ENCODE assay signal across 11 cellular contexts in genomic region chrX:154727418-154728323, GRCh38. TPM values are rescaled to one million over a fixed set of nuclear protein-coding genes. Genes with fewer than 3 reads are reported as not detected.
DNase-seq lines count a peak whose midpoint lies in the region; ATAC-seq, FAIRE-seq and TF ChIP-seq lines count a peak whose summit lies in the region.
"Had no signal": no experiment of that assay in that cellular context is flagged by ENCODE, and none has a peak within 500 bp of the region (broad histone marks: within the 10 kb centered on the region; RNA-seq: fewer than 3 reads in every experiment).

No MANE protein-coding gene starts in this region.

- H3K9me3 ChIP-seq in adrenal gland (replicated peaks in 1 of 3), result no peaks in the 10 kb centered on the region
- no peaks in the 10 kb centered on the region for H3K9me3 ChIP-seq in left ventricle myocardium inferior (replicated peaks)
- no peaks in the 10 kb centered on the region for H3K9me3 ChIP-seq in gastrocnemius medialis

- H3K27me3 ChIP-seq in adrenal gland, result no peaks in the 10 kb centered on the region
- H3K27me3 ChIP-seq in left ventricle myocardium inferior (ENCODE audit: low read depth), result no peaks in the 10 kb centered on the region
- no peaks in the 10 kb centered on the region for H3K27me3 ChIP-seq in gastrocnemius medialis
- H3K27me3 ChIP-seq: cardiac muscle cell had no signal

- no peak for TF ChIP-seq POLR2A in GM12892 (IDR thresholded peaks at IDR 0.05; ENCODE audit: low read depth, low read length)
- no peak for TF ChIP-seq POLR2A in adrenal gland (IDR thresholded peaks at IDR 0.05)
- TF ChIP-seq POLR2A in gastrocnemius medialis (IDR thresholded peaks at IDR 0.05), result no peak

- ATAC-seq in gastrocnemius medialis, result peak; percentile 63 to 68
- no peak for ATAC-seq in HG02571 (IDR thresholded peaks at IDR 0.05; ENCODE audit: unreplicated experiment)
- no peak for ATAC-seq in GM21423 (IDR thresholded peaks at IDR 0.05; ENCODE audit: unreplicated experiment)
- ATAC-seq: activated CD4-positive, CD25-positive, alpha-beta regulatory T cell treated with anti-CD3 and anti-CD28 coated beads, Interleukin-2, amount 50 U/mL, for 24 hours had no signal

- H3K36me3 ChIP-seq in adrenal gland (replicated peaks in 1 of 2) (no peaks in the 10 kb centered on the region), left ventricle myocardium inferior (no peaks in the 10 kb centered on the region), gastrocnemius medialis (no peaks in the 10 kb centered on the region)
- H3K36me3 ChIP-seq: cardiac muscle cell had no signal

- FAIRE-seq in GM12892 (lab: Jason Lieb, UNC), result peak; percentile 75

- 44 to 70% (median 60%) methylated on average over 5 to 6 of the region's 6 CpGs for WGBS in adrenal gland, 4 donors

- DNase-seq in GM12892 (ENCODE audit: insufficient read length) (no peak), adrenal gland (peak in 5 of 7 donors; percentile 41 to 73 (median 53)), left ventricle myocardium inferior (peak; percentile 57), gastrocnemius medialis (no peak), OCI-M2 (lab: John Stamatoyannopoulos, UW; ENCODE audit: unreplicated experiment) (no peak)
- no peak for DNase-seq in stimulated activated CD4-positive, alpha-beta T cell treated with anti-CD3 and anti-CD28 coated beads, Interleukin-2, amount 100 ng/mL, for 48 hours
- DNase-seq: NCI-H510A had no signal

- in situ Hi-C loops in gastrocnemius medialis (cut with MboI; ENCODE audit: low sequenced_read_pairs in 4 of 4), result no loop called here

- H3K27ac ChIP-seq in adrenal gland, result peak overlapping the region in 3 of 5 donors; percentile 17 to 69 (median 31)
- peak overlapping the region; percentile 89 for H3K27ac ChIP-seq in left ventricle myocardium inferior (replicated peaks)
- peak overlapping the region; percentile 60 to 70 (median 65) for H3K27ac ChIP-seq in gastrocnemius medialis
- H3K27ac ChIP-seq: cardiac muscle cell had no signal

- H3K4me3 ChIP-seq in adrenal gland (no peak overlapping the region), left ventricle myocardium inferior (no peak overlapping the region), gastrocnemius medialis (no peak overlapping the region)
- H3K4me3 ChIP-seq: cardiac muscle cell had no signal

- intact Hi-C loops in adrenal gland (cut with DNase I), result no loop called here
- intact Hi-C loops in left ventricle myocardium inferior (cut with micrococcal nuclease), result no loop called here
- intact Hi-C loops in gastrocnemius medialis (cut with DNase I; ENCODE audit: low total_unique reads), result no loop called here

- TF ChIP-seq CTCF in adrenal gland (IDR thresholded peaks at IDR 0.05), result no peak
- TF ChIP-seq CTCF in left ventricle myocardium inferior (IDR thresholded peaks at IDR 0.05; ENCODE audit: borderline replicate concordance), result no peak
- no peak for TF ChIP-seq CTCF in gastrocnemius medialis (IDR thresholded peaks at IDR 0.05 in 4 of 5, conservative IDR thresholded peaks at IDR 0.05 in 1 of 5)

- H3K4me1 ChIP-seq in adrenal gland (replicated peaks in 1 of 2) (peaks cover 13 to 41% of the 10 kb centered on the region in 2 donors), left ventricle myocardium inferior (peaks cover 96% of the 10 kb centered on the region), gastrocnemius medialis (peaks cover 41% of the 10 kb centered on the region in 2 donors)

RNA-seq across cellular contexts. Expression of gene GAB3, which starts 23.2 kb away (rescaled TPM):
- 1.4 TPM for polyA plus RNA-seq in GM12892 (2012; ENCODE audit: missing spikeins)
- 10 to 100 TPM in 1 of 8 donors, 1 to 10 TPM in 7; 4.0 to 11.8 (median 5.7) TPM for total RNA-seq in adrenal gland
- 1 to 10 TPM; 2.6 to 8.2 (median 3.5) TPM for polyA plus RNA-seq in adrenal gland
- total RNA-seq in left ventricle myocardium inferior, result 14.8 TPM
- 1 to 10 TPM in 3 of 4 donors, under 1 TPM in 1; 0.92 to 2.2 (median 1.1) TPM for total RNA-seq in gastrocnemius medialis
- polyA plus RNA-seq: cardiac muscle cell had no signal

RNA-seq across cellular contexts. Expression of gene DKC1, which starts 35.0 kb away (rescaled TPM):
- 75.2 TPM for polyA plus RNA-seq in GM12892 (2012; ENCODE audit: missing spikeins)
- 10 to 100 TPM; 20.2 to 48.6 (median 27.2) TPM for total RNA-seq in adrenal gland
- 100 to 1,000 TPM in 1 of 3 donors, 10 to 100 TPM in 2; 22.0 to 111 (median 37.4) TPM for polyA plus RNA-seq in adrenal gland
- 18.0 TPM for total RNA-seq in left ventricle myocardium inferior
- 10 to 100 TPM; 17.8 to 34.1 (median 21.7) TPM for total RNA-seq in gastrocnemius medialis

Comparison
In these comparisons a context has a peak if more than half of its experiments do, and no peak if none do; other contexts are left out.
1. DNase-seq: peak in adrenal gland (5 of 7) and left ventricle myocardium inferior (single experiment); none in GM12892 (single experiment), gastrocnemius medialis (0 of 2), OCI-M2 (single experiment) and stimulated activated CD4-positive, alpha-beta T cell treated with anti-CD3 and anti-CD28 coated beads, Interleukin-2, amount 100 ng/mL, for 48 hours (0 of 2).
2. H3K27ac ChIP-seq: peak in every context shown above with its lines; median percentile 89 in left ventricle myocardium inferior; 65 in gastrocnemius medialis; 31 in adrenal gland.
3. ATAC-seq: peak in gastrocnemius medialis (2 of 2); none in HG02571 (single experiment) and GM21423 (single experiment).